In genomic region chr5:50751064-50751657, GRCh38 we compare ENCODE assay signal across 1 cellular context.
TF ChIP-seq lines count a peak whose summit lies in the region.

No MANE protein-coding gene starts in this region.

TF ChIP-seq in HCT116, 20 proteins besides CTCF, POLR2A, EP300 and RAD21 (continued from another document):
- TF ChIP-seq, protein P1, sequence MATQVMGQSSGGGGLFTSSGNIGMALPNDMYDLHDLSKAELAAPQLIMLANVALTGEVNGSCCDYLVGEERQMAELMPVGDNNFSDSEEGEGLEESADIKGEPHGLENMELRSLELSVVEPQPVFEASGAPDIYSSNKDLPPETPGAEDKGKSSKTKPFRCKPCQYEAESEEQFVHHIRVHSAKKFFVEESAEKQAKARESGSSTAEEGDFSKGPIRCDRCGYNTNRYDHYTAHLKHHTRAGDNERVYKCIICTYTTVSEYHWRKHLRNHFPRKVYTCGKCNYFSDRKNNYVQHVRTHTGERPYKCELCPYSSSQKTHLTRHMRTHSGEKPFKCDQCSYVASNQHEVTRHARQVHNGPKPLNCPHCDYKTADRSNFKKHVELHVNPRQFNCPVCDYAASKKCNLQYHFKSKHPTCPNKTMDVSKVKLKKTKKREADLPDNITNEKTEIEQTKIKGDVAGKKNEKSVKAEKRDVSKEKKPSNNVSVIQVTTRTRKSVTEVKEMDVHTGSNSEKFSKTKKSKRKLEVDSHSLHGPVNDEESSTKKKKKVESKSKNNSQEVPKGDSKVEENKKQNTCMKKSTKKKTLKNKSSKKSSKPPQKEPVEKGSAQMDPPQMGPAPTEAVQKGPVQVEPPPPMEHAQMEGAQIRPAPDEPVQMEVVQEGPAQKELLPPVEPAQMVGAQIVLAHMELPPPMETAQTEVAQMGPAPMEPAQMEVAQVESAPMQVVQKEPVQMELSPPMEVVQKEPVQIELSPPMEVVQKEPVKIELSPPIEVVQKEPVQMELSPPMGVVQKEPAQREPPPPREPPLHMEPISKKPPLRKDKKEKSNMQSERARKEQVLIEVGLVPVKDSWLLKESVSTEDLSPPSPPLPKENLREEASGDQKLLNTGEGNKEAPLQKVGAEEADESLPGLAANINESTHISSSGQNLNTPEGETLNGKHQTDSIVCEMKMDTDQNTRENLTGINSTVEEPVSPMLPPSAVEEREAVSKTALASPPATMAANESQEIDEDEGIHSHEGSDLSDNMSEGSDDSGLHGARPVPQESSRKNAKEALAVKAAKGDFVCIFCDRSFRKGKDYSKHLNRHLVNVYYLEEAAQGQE (IDR thresholded peaks at IDR 0.05; ENCODE audit: low read depth): no peak
- no peak for TF ChIP-seq EGR1 (IDR thresholded peaks at IDR 0.05; ENCODE audit: low read depth)
- no peak for TF ChIP-seq ELF1 (IDR thresholded peaks at IDR 0.05; ENCODE audit: borderline replicate concordance, low read depth)
- no peak for TF ChIP-seq POLR2AphosphoS5 (IDR thresholded peaks at IDR 0.05; ENCODE audit: low read depth, low read length)
- TF ChIP-seq FOSL1 (IDR thresholded peaks at IDR 0.05; ENCODE audit: low read depth): no peak
- no peak for TF ChIP-seq MAX (IDR thresholded peaks at IDR 0.05)
- no peak for TF ChIP-seq SP1 (IDR thresholded peaks at IDR 0.05; ENCODE audit: low read depth)
